Comparison of ENCODE assay signal across 9 cellular contexts in the genomic region with DNA sequence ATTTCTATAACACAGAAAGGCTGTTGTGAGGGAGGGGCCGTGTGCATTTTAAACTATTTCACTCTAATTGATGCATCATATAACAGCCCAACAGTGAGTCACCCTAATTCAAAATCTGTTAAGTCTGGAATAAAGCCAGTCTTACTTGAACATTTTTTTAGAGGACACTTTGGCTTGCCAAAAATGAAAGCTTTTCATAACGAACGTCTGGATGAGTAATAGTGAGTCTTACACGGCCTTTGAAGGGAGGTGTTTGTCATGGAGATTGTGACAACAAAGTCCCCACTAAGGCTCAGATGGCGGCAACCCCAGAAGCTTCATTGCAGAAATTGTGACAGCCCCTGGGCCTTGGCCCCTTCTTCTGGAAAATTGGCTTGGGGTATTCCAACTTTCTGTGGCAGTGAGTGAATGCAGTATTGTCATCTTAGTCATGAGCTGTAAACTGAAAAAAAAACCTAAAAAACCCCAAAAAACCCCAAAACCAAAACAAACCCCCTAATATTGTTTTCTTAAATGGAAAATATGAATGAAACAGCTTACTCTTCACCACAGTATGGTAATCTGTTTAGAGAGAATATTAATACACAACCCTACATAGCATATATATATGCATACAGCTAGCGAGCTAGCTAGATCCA.
DNase-seq lines count a peak whose midpoint lies in the region; ATAC-seq and TF ChIP-seq lines count a peak whose summit lies in the region.
"Had no signal": no experiment of that assay in that cellular context is flagged by ENCODE, and none has a peak within 500 bp of the region (broad histone marks: within the 10 kb centered on the region; RNA-seq: fewer than 3 reads in every experiment).

No MANE protein-coding gene starts in this region.

- H3K36me3 Mint-ChIP-seq in activated naive CD4-positive, alpha-beta T cell treated with anti-CD3 and anti-CD28 coated beads, Interleukin-2, amount 10 ng/mL, durations not matched to agents 7 days and 5 days: peaks cover 6% of the 10 kb centered on the region

- peak; percentile 86 for ATAC-seq in HG03095 (IDR thresholded peaks at IDR 0.05; ENCODE audit: unreplicated experiment)

- CTCF ChIA-PET in activated naive CD4-positive, alpha-beta T cell treated with anti-CD3 and anti-CD28 coated beads, Interleukin-2, amount 10 ng/mL, durations not matched to agents 7 days and 5 days (lab: Charles Lee): interaction anchor here (0.9 to 5.2 kb wide), 10 partner anchors 15 to 496 kb away, joined by 3 to 86 read pairs (median 4); no protein-coding TSS in a partner anchor

- H3K4me1 ChIP-seq in right atrium auricular region: peaks cover 0 to 25% of the 10 kb centered on the region in 2 donors

- no peaks in the 10 kb centered on the region for H3K36me3 ChIP-seq in right atrium auricular region

- H3K4me3 ChIP-seq in right atrium auricular region: no peak overlapping the region

- H3K27me3 ChIP-seq in right atrium auricular region: no peaks in the 10 kb centered on the region

- H3K4me3 Mint-ChIP-seq in activated naive CD4-positive, alpha-beta T cell treated with anti-CD3 and anti-CD28 coated beads, Interleukin-2, amount 10 ng/mL, durations not matched to agents 7 days and 5 days: peak overlapping the region; percentile 61

- no peak for TF ChIP-seq CTCF in right atrium auricular region (IDR thresholded peaks at IDR 0.05)

- H3K27ac Mint-ChIP-seq in activated naive CD4-positive, alpha-beta T cell treated with anti-CD3 and anti-CD28 coated beads, Interleukin-2, amount 10 ng/mL, durations not matched to agents 7 days and 5 days: peak overlapping the region; percentile 96

- H3K27me3 Mint-ChIP-seq in activated naive CD4-positive, alpha-beta T cell treated with anti-CD3 and anti-CD28 coated beads, Interleukin-2, amount 10 ng/mL, durations not matched to agents 7 days and 5 days: no peaks in the 10 kb centered on the region

- peaks cover 52% of the 10 kb centered on the region for H3K4me1 Mint-ChIP-seq in activated naive CD4-positive, alpha-beta T cell treated with anti-CD3 and anti-CD28 coated beads, Interleukin-2, amount 10 ng/mL, durations not matched to agents 7 days and 5 days

- peak overlapping the region in 1 of 2 donors; percentile 19 for H3K27ac ChIP-seq in right atrium auricular region

- peak; percentile 58 for DNase-seq in activated gamma-delta T cell treated with Interleukin-2 at 50 U/mL for 16 hours
- DNase-seq in activated gamma-delta T cell (lab: John Stamatoyannopoulos, UW): no peak
- DNase-seq in RPMI7951 (ENCODE audit: low read depth): peak; percentile 98
- DNase-seq in activated naive CD4-positive, alpha-beta T cell treated with anti-CD3 and anti-CD28 coated beads, Interleukin-2, amount 10 ng/mL, durations not matched to agents 7 days and 5 days: peak; percentile 84
- peak; percentile 91 for DNase-seq in right atrium auricular region (ENCODE audit: low spot score)
- DNase-seq in stimulated activated CD4-positive, alpha-beta T cell treated with anti-CD3 and anti-CD28 coated beads, Interleukin-15, amount 100 ng/mL, for 24 hours: peak; percentile 91
- no peak for DNase-seq in cerebellar nuclear complex (lab: John Stamatoyannopoulos, UW)
- DNase-seq: DND-41 had no signal

- H3K9me3 Mint-ChIP-seq in activated naive CD4-positive, alpha-beta T cell treated with anti-CD3 and anti-CD28 coated beads, Interleukin-2, amount 10 ng/mL, durations not matched to agents 7 days and 5 days: no peaks in the 10 kb centered on the region

- no peaks in the 10 kb centered on the region for H3K9me3 ChIP-seq in right atrium auricular region

Comparison
In these comparisons a context has a peak if more than half of its experiments do, and no peak if none do; other contexts are left out.
1. DNase-seq: peak in activated gamma-delta T cell treated with Interleukin-2 at 50 U/mL for 16 hours (single experiment), RPMI7951 (single experiment), activated naive CD4-positive, alpha-beta T cell treated with anti-CD3 and anti-CD28 coated beads, Interleukin-2, amount 10 ng/mL, durations not matched to agents 7 days and 5 days (single experiment), right atrium auricular region (single experiment) and stimulated activated CD4-positive, alpha-beta T cell treated with anti-CD3 and anti-CD28 coated beads, Interleukin-15, amount 100 ng/mL, for 24 hours (single experiment); none in activated gamma-delta T cell (single experiment) and cerebellar nuclear complex (0 of 2).